Comparison of ENCODE assay signal across 10 cellular contexts in the genomic region with DNA sequence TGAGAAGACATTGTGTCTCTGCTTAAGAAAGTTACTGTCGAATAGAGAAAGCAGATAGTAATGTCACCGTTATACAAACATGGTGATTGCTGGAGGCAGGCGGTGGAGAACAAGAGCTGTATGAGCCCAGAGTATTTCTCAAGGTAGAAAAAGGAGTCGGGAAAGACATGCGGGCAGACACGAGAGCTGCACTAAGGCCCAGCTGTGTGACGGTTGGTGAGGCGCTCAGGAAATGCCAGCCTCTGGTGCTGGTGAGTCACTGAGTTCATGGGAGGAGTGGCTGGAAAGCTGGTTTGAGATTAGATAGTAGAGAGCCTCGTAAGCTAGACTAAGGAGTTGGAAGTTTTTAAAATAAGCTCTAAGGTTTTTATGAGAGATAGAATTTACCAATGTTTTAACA.
A peak's percentile ranks its signal among the peaks of the same experiment; 100 is the strongest.
DNase-seq lines count a peak whose midpoint lies in the region; FAIRE-seq and TF ChIP-seq lines count a peak whose summit lies in the region.
"Had no signal": no experiment of that assay in that cellular context is flagged by ENCODE, and none has a peak within 500 bp of the region (broad histone marks: within the 10 kb centered on the region; RNA-seq: fewer than 3 reads in every experiment).

No MANE protein-coding gene starts in this region.

- 62% methylated on average over 9 of the region's 9 CpGs for WGBS in suprapubic skin

- no peak for TF ChIP-seq EP300 in suprapubic skin (IDR thresholded peaks at IDR 0.05)

- FAIRE-seq in H54 (lab: Jason Lieb, UNC), result peak; percentile 72
- peak; percentile 69 for FAIRE-seq in RCC 7860 (lab: Jason Lieb, UNC)

- TF ChIP-seq CTCF in suprapubic skin (IDR thresholded peaks at IDR 0.05), result no peak

- peak; percentile 54 for DNase-seq in H54 (ENCODE audit: insufficient read length, low spot score)
- DNase-seq in RCC 7860 (ENCODE audit: low spot score), result peak; percentile 76
- peak; percentile 69 for DNase-seq in dermis blood vessel endothelial cell
- DNase-seq in non-pigmented ciliary epithelial cell (ENCODE audit: low read depth), result peak; percentile 47
- DNase-seq in midbrain (lab: John Stamatoyannopoulos, UW), result no peak
- no peak for DNase-seq in anterior cingulate cortex (lab: John Stamatoyannopoulos, UW)
- DNase-seq in suprapubic skin (ENCODE audit: low spot score in 2 of 2), result no peak
- DNase-seq in NCI-H2227 treated with DMSO at 0.1 percent for 48 hours (lab: John Stamatoyannopoulos, UW), result no peak

- peaks cover 3% of the 10 kb centered on the region for H3K4me1 ChIP-seq in suprapubic skin

- no peaks in the 10 kb centered on the region for H3K36me3 ChIP-seq in suprapubic skin

- no peak overlapping the region for H3K27ac ChIP-seq in suprapubic skin

- no peak for TF ChIP-seq POLR2A in H54 (IDR thresholded peaks at IDR 0.05; ENCODE audit: low read depth, low read length)
- no peak for TF ChIP-seq POLR2A in suprapubic skin (IDR thresholded peaks at IDR 0.05)

- H3K27me3 ChIP-seq in suprapubic skin, result no peaks in the 10 kb centered on the region

- no peak overlapping the region for H3K4me3 ChIP-seq in suprapubic skin
- H3K4me3 ChIP-seq: GM12878, lung had no signal

- no peaks in the 10 kb centered on the region for H3K9me3 ChIP-seq in suprapubic skin

Comparison
In these comparisons a context has a peak if more than half of its experiments do, and no peak if none do; other contexts are left out.
1. DNase-seq: peak in H54 (single experiment), RCC 7860 (single experiment), dermis blood vessel endothelial cell (single experiment) and non-pigmented ciliary epithelial cell (single experiment); none in midbrain (single experiment), anterior cingulate cortex (0 of 58), suprapubic skin (0 of 2) and NCI-H2227 treated with DMSO at 0.1 percent for 48 hours (single experiment).